18 cellular contexts compared by ENCODE assay signal in genomic region chr1:45444609-45445131, GRCh38. TPM values are rescaled to one million over a fixed set of nuclear protein-coding genes. Genes with fewer than 3 reads are reported as not detected.
A peak's percentile ranks its signal among the peaks of the same experiment; 100 is the strongest.
DNase-seq lines count a peak whose midpoint lies in the region; ATAC-seq and TF ChIP-seq lines count a peak whose summit lies in the region.
"Had no signal": no experiment of that assay in that cellular context is flagged by ENCODE, and none has a peak within 500 bp of the region (broad histone marks: within the 10 kb centered on the region; RNA-seq: fewer than 3 reads in every experiment).

No MANE protein-coding gene starts in this region.

- H3K36me3 ChIP-seq in PC-3 (ENCODE audit: low read depth, low read length), result no peaks in the 10 kb centered on the region
- H3K36me3 ChIP-seq: BLaER1, HAP-1, Peyer's patch had no signal

- no peaks in the 10 kb centered on the region for H3K79me2 ChIP-seq in PC-3 (ENCODE audit: low read length)

- H3K4me1 ChIP-seq in PC-3 (ENCODE audit: insufficient read depth, low read length), result peaks cover 9% of the 10 kb centered on the region
- H3K4me1 ChIP-seq: BLaER1 had no signal

- no peaks in the 10 kb centered on the region for H3K4me1 Mint-ChIP-seq in activated CD4-positive, alpha-beta T cell treated with anti-CD3 and anti-CD28 coated beads, Interleukin-2, amount 10 ng/mL, durations not matched to agents 24 days and 14 days
- no peaks in the 10 kb centered on the region for H3K4me1 Mint-ChIP-seq in activated CD4-positive, alpha-beta T cell treated with anti-CD3 and anti-CD28 coated beads, Interleukin-2, amount 10 ng/mL, durations not matched to agents 7 days and 5 days

- no peaks in the 10 kb centered on the region for H3K36me3 Mint-ChIP-seq in activated CD4-positive, alpha-beta T cell treated with anti-CD3 and anti-CD28 coated beads, Interleukin-2, amount 10 ng/mL, durations not matched to agents 24 days and 14 days (ENCODE audit: low read depth)
- no peaks in the 10 kb centered on the region for H3K36me3 Mint-ChIP-seq in activated CD4-positive, alpha-beta T cell treated with anti-CD3 and anti-CD28 coated beads, Interleukin-2, amount 10 ng/mL, durations not matched to agents 7 days and 5 days (ENCODE audit: low read depth)

- no peak overlapping the region for H2AFZ ChIP-seq in PC-3 (ENCODE audit: low read length)

- H3K4me2 ChIP-seq in PC-3 (ENCODE audit: low read length), result no peak overlapping the region
- H3K4me2 ChIP-seq: BLaER1, SK-N-SH had no signal

- H3K4me3 Mint-ChIP-seq in activated CD4-positive, alpha-beta T cell treated with anti-CD3 and anti-CD28 coated beads, Interleukin-2, amount 10 ng/mL, durations not matched to agents 24 days and 14 days, result no peak overlapping the region
- H3K4me3 Mint-ChIP-seq in activated CD4-positive, alpha-beta T cell treated with anti-CD3 and anti-CD28 coated beads, Interleukin-2, amount 10 ng/mL, durations not matched to agents 7 days and 5 days, result no peak overlapping the region

- no TSS peak for BruUV-seq in PC-3 (replicated peaks; lab: Mats Ljungman, UMichigan)

- ATAC-seq in PC-3, result no peak

- no peaks in the 10 kb centered on the region for H3K27me3 ChIP-seq in PC-3 (ENCODE audit: low read length)
- H3K27me3 ChIP-seq: BLaER1, Peyer's patch had no signal

- H3K9me3 Mint-ChIP-seq in activated CD4-positive, alpha-beta T cell treated with anti-CD3 and anti-CD28 coated beads, Interleukin-2, amount 10 ng/mL, durations not matched to agents 24 days and 14 days, result no peaks in the 10 kb centered on the region
- H3K9me3 Mint-ChIP-seq in activated CD4-positive, alpha-beta T cell treated with anti-CD3 and anti-CD28 coated beads, Interleukin-2, amount 10 ng/mL, durations not matched to agents 7 days and 5 days, result no peaks in the 10 kb centered on the region
- H3K9me3 Mint-ChIP-seq: IgD-negative memory B cell had no signal

- H4K20me1 ChIP-seq in PC-3 (ENCODE audit: low read length), result no peaks in the 10 kb centered on the region
- H4K20me1 ChIP-seq: BLaER1 had no signal

- no peak overlapping the region for H3K9ac ChIP-seq in PC-3 (ENCODE audit: low read length)
- H3K9ac ChIP-seq: BLaER1, SK-N-SH had no signal

- H3K27ac ChIP-seq in PC-3 (ENCODE audit: low read length), result no peak overlapping the region
- H3K27ac ChIP-seq: BLaER1 had no signal

- no peaks in the 10 kb centered on the region for H3F3A ChIP-seq in PC-3 (ENCODE audit: low read length, unreplicated experiment)

- TF ChIP-seq CTCF in PC-3 (conservative IDR thresholded peaks at IDR 0.05; ENCODE audit: low read depth, low read length) (no peak), epithelial cell of esophagus (IDR thresholded peaks at IDR 0.05; ENCODE audit: insufficient read depth, low read depth, low read length, missing control alignments) (no peak)

- intact Hi-C loops in activated CD4-positive, alpha-beta T cell treated with anti-CD3 and anti-CD28 coated beads, Interleukin-2, amount 10 ng/mL, durations not matched to agents 24 days and 14 days (cut with micrococcal nuclease), result no loop called here
- intact Hi-C loops in PC-3 (cut with micrococcal nuclease), result no loop called here

- CTCF ChIA-PET in activated CD4-positive, alpha-beta T cell treated with anti-CD3 and anti-CD28 coated beads, Interleukin-2, amount 10 ng/mL, durations not matched to agents 7 days and 5 days (lab: Charles Lee), result no interaction called here
- CTCF ChIA-PET in PC-3 (lab: Charles Lee), result no interaction called here

- no peak overlapping the region for H3K4me3 ChIP-seq in PC-3 (ENCODE audit: low read length)
- H3K4me3 ChIP-seq in epithelial cell of esophagus (ENCODE audit: low read length), result no peak overlapping the region
- H3K4me3 ChIP-seq: BLaER1, HAP-1, Peyer's patch had no signal

- H3K9me2 ChIP-seq in PC-3 (replicated peaks; ENCODE audit: low read length), result no peaks in the 10 kb centered on the region
- H3K9me2 ChIP-seq: SK-N-SH had no signal

- no peaks in the 10 kb centered on the region for H3K9me3 ChIP-seq in PC-3 (ENCODE audit: low read length)
- H3K9me3 ChIP-seq: BLaER1, Peyer's patch, SK-N-SH had no signal

- H3K27ac Mint-ChIP-seq in activated CD4-positive, alpha-beta T cell treated with anti-CD3 and anti-CD28 coated beads, Interleukin-2, amount 10 ng/mL, durations not matched to agents 24 days and 14 days, result no peak overlapping the region
- no peak overlapping the region for H3K27ac Mint-ChIP-seq in activated CD4-positive, alpha-beta T cell treated with anti-CD3 and anti-CD28 coated beads, Interleukin-2, amount 10 ng/mL, durations not matched to agents 7 days and 5 days
- H3K27ac Mint-ChIP-seq: IgD-negative memory B cell had no signal

- H3K27me3 Mint-ChIP-seq in activated CD4-positive, alpha-beta T cell treated with anti-CD3 and anti-CD28 coated beads, Interleukin-2, amount 10 ng/mL, durations not matched to agents 24 days and 14 days, result no peaks in the 10 kb centered on the region
- H3K27me3 Mint-ChIP-seq in activated CD4-positive, alpha-beta T cell treated with anti-CD3 and anti-CD28 coated beads, Interleukin-2, amount 10 ng/mL, durations not matched to agents 7 days and 5 days, result no peaks in the 10 kb centered on the region
- H3K27me3 Mint-ChIP-seq: IgD-negative memory B cell had no signal

- peak; percentile 25 for DNase-seq in activated CD4-positive, alpha-beta T cell treated with anti-CD3 and anti-CD28 coated beads, Interleukin-2, amount 10 ng/mL, durations not matched to agents 24 days and 14 days
- DNase-seq in activated CD4-positive, alpha-beta T cell treated with anti-CD3 and anti-CD28 coated beads, Interleukin-2, amount 10 ng/mL, durations not matched to agents 7 days and 5 days, result no peak
- DNase-seq in PC-3 (peak; percentile 20), epithelial cell of esophagus (ENCODE audit: low read depth) (peak; percentile 33), NCI-H146 treated with DMSO at 0.1 percent for 48 hours (lab: John Stamatoyannopoulos, UW; ENCODE audit: unreplicated experiment) (no peak), DMS79 (lab: John Stamatoyannopoulos, UW) (no peak), pons (ENCODE audit: low spot score) (no peak)
- DNase-seq in activated effector memory CD4-positive, alpha-beta T cell treated with anti-CD3 and anti-CD28 coated beads, Interleukin-2, amount 50 U/mL, for 16 hours, result no peak
- DNase-seq: NCI-H1436 treated with DMSO at 0.1 percent for 48 hours, NCI-H2081, NCI-H510A treated with DMSO at 0.1 percent for 48 hours, NCI-H82, Right ventricle myocardium superior, SK-N-SH had no signal

- POLR2A ChIA-PET in activated CD4-positive, alpha-beta T cell treated with anti-CD3 and anti-CD28 coated beads, Interleukin-2, amount 10 ng/mL, durations not matched to agents 7 days and 5 days (lab: Charles Lee), result no interaction called here
- POLR2A ChIA-PET in PC-3 (lab: Charles Lee; ENCODE audit: unreplicated experiment), result no interaction called here

RNA-seq across cellular contexts. Expression of gene TESK2, which starts 46.3 kb away (rescaled TPM):
- 1.7 and 2.6 TPM in 2 replicates for total RNA-seq in activated CD4-positive, alpha-beta T cell treated with anti-CD3 and anti-CD28 coated beads, Interleukin-2, amount 10 ng/mL, durations not matched to agents 24 days and 14 days
- total RNA-seq in activated CD4-positive, alpha-beta T cell treated with anti-CD3 and anti-CD28 coated beads, Interleukin-2, amount 10 ng/mL, durations not matched to agents 7 days and 5 days, result 1 to 10 TPM; 2.6 to 3.5 TPM
- 6.0 and 6.5 TPM in 2 replicates for total RNA-seq in PC-3 (2014; rRNA removed)

RNA-seq across cellular contexts. Expression of gene CCDC163, which starts 55.2 kb away (rescaled TPM):
- 2.5 TPM in 2 replicates for total RNA-seq in activated CD4-positive, alpha-beta T cell treated with anti-CD3 and anti-CD28 coated beads, Interleukin-2, amount 10 ng/mL, durations not matched to agents 24 days and 14 days
- total RNA-seq in activated CD4-positive, alpha-beta T cell treated with anti-CD3 and anti-CD28 coated beads, Interleukin-2, amount 10 ng/mL, durations not matched to agents 7 days and 5 days, result 1 to 10 TPM; 5.3 to 5.8 TPM
- total RNA-seq in PC-3 (2014; rRNA removed), result 3.9 and 5.7 TPM in 2 replicates

RNA-seq across cellular contexts. Expression of gene MMACHC, which starts 55.4 kb away (rescaled TPM):
- total RNA-seq in activated CD4-positive, alpha-beta T cell treated with anti-CD3 and anti-CD28 coated beads, Interleukin-2, amount 10 ng/mL, durations not matched to agents 24 days and 14 days, result 9.2 and 9.9 TPM in 2 replicates
- 1 to 10 TPM; 6.6 to 6.7 TPM for total RNA-seq in activated CD4-positive, alpha-beta T cell treated with anti-CD3 and anti-CD28 coated beads, Interleukin-2, amount 10 ng/mL, durations not matched to agents 7 days and 5 days
- total RNA-seq in PC-3 (2014; rRNA removed), result 6.6 and 9.2 TPM in 2 replicates

Comparison
In these comparisons a context has a peak if more than half of its experiments do, and no peak if none do; other contexts are left out.
1. DNase-seq: peak in activated CD4-positive, alpha-beta T cell treated with anti-CD3 and anti-CD28 coated beads, Interleukin-2, amount 10 ng/mL, durations not matched to agents 24 days and 14 days (single experiment), PC-3 (single experiment) and epithelial cell of esophagus (single experiment); none in activated CD4-positive, alpha-beta T cell treated with anti-CD3 and anti-CD28 coated beads, Interleukin-2, amount 10 ng/mL, durations not matched to agents 7 days and 5 days (single experiment), NCI-H146 treated with DMSO at 0.1 percent for 48 hours (single experiment), activated effector memory CD4-positive, alpha-beta T cell treated with anti-CD3 and anti-CD28 coated beads, Interleukin-2, amount 50 U/mL, for 16 hours (single experiment), DMS79 (single experiment) and pons (single experiment).